In the genomic region with DNA sequence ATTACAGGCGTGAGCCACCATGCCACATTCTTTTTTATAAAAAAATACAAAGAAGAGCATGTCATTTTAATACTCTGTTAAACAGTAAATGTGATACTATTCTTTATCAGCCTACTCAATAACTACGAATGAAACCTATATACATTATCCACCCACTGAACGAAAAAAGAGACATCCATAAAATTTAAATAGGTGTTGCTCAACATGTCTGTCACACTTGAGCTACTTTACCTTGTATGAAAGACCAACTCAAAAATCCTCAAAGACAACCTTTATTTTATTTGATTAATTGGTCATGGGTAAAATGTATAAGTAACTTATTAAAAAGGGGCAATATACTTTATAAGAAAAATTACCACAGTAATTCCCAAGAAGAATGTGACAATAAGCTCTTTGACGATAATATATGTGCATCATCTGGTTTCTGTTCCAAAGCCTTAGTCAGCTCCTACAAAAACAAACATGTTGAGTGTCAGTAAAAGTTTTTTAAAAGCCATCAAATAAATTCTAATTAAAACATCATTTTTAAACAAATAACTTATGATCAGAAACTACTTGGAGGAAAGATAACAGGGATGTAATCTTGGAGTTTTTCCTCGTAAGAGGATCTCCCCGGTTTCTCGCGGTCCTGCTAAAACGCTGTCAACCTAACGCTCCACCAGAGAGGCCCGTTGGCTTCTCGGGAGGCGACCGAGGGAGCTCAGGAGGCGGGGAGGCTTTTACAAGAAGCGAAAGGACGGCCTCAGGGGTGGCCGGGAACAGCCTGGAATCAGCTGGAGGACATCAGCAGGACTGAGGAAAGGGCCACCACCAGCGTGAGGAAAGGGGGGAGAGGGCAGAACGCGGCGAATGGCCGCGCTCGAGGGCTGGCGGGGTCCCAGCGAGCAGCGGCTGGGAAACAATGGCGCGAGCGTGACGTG, we compare ENCODE assay signal across 8 cellular contexts. TPM values are rescaled to one million over a fixed set of nuclear protein-coding genes. Genes with fewer than 3 reads are reported as not detected.
DNase-seq lines count a peak whose midpoint lies in the region; ATAC-seq, FAIRE-seq and TF ChIP-seq lines count a peak whose summit lies in the region.

No MANE protein-coding gene starts in this region.

- no peak for TF ChIP-seq CTCF in RWPE2 (IDR thresholded peaks at IDR 0.05; ENCODE audit: poor library complexity, severe bottlenecking)
- TF ChIP-seq CTCF in adrenal gland (IDR thresholded peaks at IDR 0.05), result no peak

- H3K9ac ChIP-seq in HUES64 (ENCODE audit: low read depth, low read length) (peak overlapping the region; percentile 93), neuronal stem cell (ENCODE audit: low read depth, low read length, poor library complexity) (peak overlapping the region; percentile 81)

- H3K4ac ChIP-seq in neuronal stem cell (ENCODE audit: low read length), result no peak overlapping the region

- H3K4me2 ChIP-seq in neuronal stem cell (ENCODE audit: insufficient read depth, low read length, poor library complexity, severe bottlenecking), result peak overlapping the region; percentile 49

- TF ChIP-seq POLR2A in adrenal gland (IDR thresholded peaks at IDR 0.05), result peak; percentile 31 to 61

- intact Hi-C loops in adrenal gland (cut with DNase I) (no loop called here), head of caudate nucleus (cut with DNase I) (loop anchor here (5.0 kb wide), 1 partner anchor 38 kb away; a partner anchor contains a TSS)

- H2AK5ac ChIP-seq in neuronal stem cell (ENCODE audit: low read depth, low read length), result no peak overlapping the region

- FAIRE-seq in urothelium cell line (lab: Jason Lieb, UNC), result no peak

- peak overlapping the region; percentile 92 for H4K91ac ChIP-seq in neuronal stem cell (ENCODE audit: low read depth, low read length, poor library complexity)

- H3K18ac ChIP-seq in neuronal stem cell (ENCODE audit: low read length), result peak overlapping the region; percentile 95

- H3K27me3 ChIP-seq in HUES64 (ENCODE audit: insufficient read depth, low read length), result no peaks in the 10 kb centered on the region
- H3K27me3 ChIP-seq in RWPE2 (ENCODE audit: insufficient read depth, poor library complexity, severe bottlenecking), result no peaks in the 10 kb centered on the region
- no peaks in the 10 kb centered on the region for H3K27me3 ChIP-seq in adrenal gland
- no peaks in the 10 kb centered on the region for H3K27me3 ChIP-seq in neuronal stem cell (ENCODE audit: control insufficient read depth in 3 of 3, insufficient read depth in 3 of 3, low read depth in 1 of 3, low read length in 3 of 3)

- H3K4me1 ChIP-seq in HUES64 (ENCODE audit: insufficient read depth, low read length) (no peaks in the 10 kb centered on the region), RWPE2 (ENCODE audit: insufficient read depth, poor library complexity, severe bottlenecking) (peaks cover 23% of the 10 kb centered on the region), adrenal gland (replicated peaks in 1 of 2) (no peaks in the 10 kb centered on the region), neuronal stem cell (ENCODE audit: control insufficient read depth in 2 of 2, insufficient read depth in 1 of 2, low read depth in 1 of 2, low read length in 2 of 2) (peaks cover 0 to 1% of the 10 kb centered on the region in 2 donors)

- H3K9me3 ChIP-seq in HUES64 (ENCODE audit: insufficient read depth, low read depth, low read length) (no peaks in the 10 kb centered on the region), RWPE2 (ENCODE audit: severe bottlenecking) (no peaks in the 10 kb centered on the region), adrenal gland (replicated peaks in 1 of 3) (no peaks in the 10 kb centered on the region), neuronal stem cell (replicated peaks in 1 of 2; ENCODE audit: control insufficient read depth in 2 of 2, insufficient read depth in 1 of 2, low read depth in 1 of 2, low read length in 2 of 2) (peaks cover 0 to 3% of the 10 kb centered on the region in 2 donors)

- no peak overlapping the region for H2BK5ac ChIP-seq in neuronal stem cell (ENCODE audit: low read length)

- no peak overlapping the region for H4K8ac ChIP-seq in neuronal stem cell (ENCODE audit: low read depth, low read length)

- H3K27ac ChIP-seq in HUES64 (ENCODE audit: low read depth, low read length) (peak overlapping the region; percentile 77; the same call in 1 of the 2 replicates), RWPE2 (ENCODE audit: poor library complexity, severe bottlenecking) (peak overlapping the region; percentile 51), adrenal gland (peak overlapping the region; percentile 48 to 90 (median 85)), neuronal stem cell (replicated peaks; ENCODE audit: low read length) (peak overlapping the region; percentile 84)

- H3K23ac ChIP-seq in neuronal stem cell (ENCODE audit: low read depth, low read length, poor library complexity), result peak overlapping the region; percentile 73

- peak; percentile 61 for ATAC-seq in RWPE2 (ENCODE audit: low read depth)
- ATAC-seq in HG02938 (IDR thresholded peaks at IDR 0.05; ENCODE audit: unreplicated experiment), result no peak

- no peaks in the 10 kb centered on the region for H3K79me1 ChIP-seq in neuronal stem cell (ENCODE audit: low read depth, low read length)

- H3K14ac ChIP-seq in neuronal stem cell (ENCODE audit: low read length), result no peak overlapping the region

- peak overlapping the region; percentile 58 for H2BK12ac ChIP-seq in neuronal stem cell (ENCODE audit: low read length)

- WGBS in HUES64, result 10% methylated on average over 32 of the region's 32 CpGs
- WGBS in adrenal gland, 4 donors, result 7 to 8% (median 7%) methylated on average over 32 of the region's 32 CpGs
- no CpG with 5 or more reads among the region's 32 CpGs for WGBS in neuronal stem cell (ENCODE audit: extremely low coverage in 2 of 2, insufficient read length in 2 of 2, insufficient replicate concordance in 1 of 2), 2 donors

- H2AFZ ChIP-seq in neuronal stem cell (ENCODE audit: low read length), result peak overlapping the region; percentile 100

- DNase-seq in GM04503 (ENCODE audit: low read depth) (peak; percentile 33), RWPE2 (ENCODE audit: low spot score) (no peak), adrenal gland (peak; percentile 60 to 73 (median 65)), head of caudate nucleus (peak; percentile 41 to 85 (median 65)), neuronal stem cell (ENCODE audit: low spot score) (no peak), urothelium cell line (ENCODE audit: low spot score) (peak; percentile 57)

- H3K4me3 ChIP-seq in HUES64 (ENCODE audit: low read length) (peak overlapping the region; percentile 82), RWPE2 (ENCODE audit: severe bottlenecking) (peak overlapping the region; percentile 34), adrenal gland (peak overlapping the region in 3 of 4 donors; percentile 72 to 94 (median 74)), neuronal stem cell (ENCODE audit: low read length in 2 of 2) (peak overlapping the region; percentile 67 to 81)

- H2BK120ac ChIP-seq in neuronal stem cell (ENCODE audit: low read depth, low read length), result no peak overlapping the region

- no peak overlapping the region for H2BK15ac ChIP-seq in neuronal stem cell (ENCODE audit: low read length)

- H3K36me3 ChIP-seq in HUES64 (ENCODE audit: insufficient read depth, low read length) (no peaks in the 10 kb centered on the region), RWPE2 (ENCODE audit: low read depth) (no peaks in the 10 kb centered on the region), adrenal gland (replicated peaks in 1 of 2) (no peaks in the 10 kb centered on the region), neuronal stem cell (replicated peaks in 1 of 2; ENCODE audit: control insufficient read depth in 2 of 2, insufficient read depth in 2 of 2, low read length in 2 of 2) (no peaks in the 10 kb centered on the region)

RNA-seq across cellular contexts. Expression of a gene that starts 13.5 kb away (rescaled TPM):
- 7.5 TPM for polyA plus RNA-seq in HUES64 (2013, experiment 1 of 2)
- polyA plus RNA-seq in HUES64 (2013, experiment 2 of 2), result 10.8 TPM
- total RNA-seq in adrenal gland, result not detected
- not detected for polyA plus RNA-seq in adrenal gland
- 20.4 TPM for polyA plus RNA-seq in neuronal stem cell (2013, experiment 1 of 2)
- 22.5 TPM for polyA plus RNA-seq in neuronal stem cell (2013, experiment 2 of 2)

RNA-seq across cellular contexts. Expression of a gene that starts 36.8 kb away (rescaled TPM):
- polyA plus RNA-seq in HUES64 (2013, experiment 1 of 2), result 30.8 TPM
- 24.1 TPM for polyA plus RNA-seq in HUES64 (2013, experiment 2 of 2)
- 10 to 100 TPM; 17.5 to 45.7 (median 25.4) TPM for total RNA-seq in adrenal gland
- polyA plus RNA-seq in adrenal gland, result 10 to 100 TPM; 36.9 to 45.1 (median 44.0) TPM
- polyA plus RNA-seq in neuronal stem cell (2013, experiment 1 of 2), result 10.4 TPM
- polyA plus RNA-seq in neuronal stem cell (2013, experiment 2 of 2), result 10.7 TPM

Comparison
In these comparisons a context has a peak if more than half of its experiments do, and no peak if none do; other contexts are left out.
1. DNase-seq: peak in GM04503 (single experiment), adrenal gland (7 of 7), head of caudate nucleus (42 of 42) and urothelium cell line (single experiment); none in RWPE2 (single experiment) and neuronal stem cell (single experiment).
2. Peak in every context shown above with its lines, with median percentiles within 50 percentile points of each other: H3K27ac ChIP-seq and H3K4me3 ChIP-seq.